9 cellular contexts compared by ENCODE assay signal in the genomic region with DNA sequence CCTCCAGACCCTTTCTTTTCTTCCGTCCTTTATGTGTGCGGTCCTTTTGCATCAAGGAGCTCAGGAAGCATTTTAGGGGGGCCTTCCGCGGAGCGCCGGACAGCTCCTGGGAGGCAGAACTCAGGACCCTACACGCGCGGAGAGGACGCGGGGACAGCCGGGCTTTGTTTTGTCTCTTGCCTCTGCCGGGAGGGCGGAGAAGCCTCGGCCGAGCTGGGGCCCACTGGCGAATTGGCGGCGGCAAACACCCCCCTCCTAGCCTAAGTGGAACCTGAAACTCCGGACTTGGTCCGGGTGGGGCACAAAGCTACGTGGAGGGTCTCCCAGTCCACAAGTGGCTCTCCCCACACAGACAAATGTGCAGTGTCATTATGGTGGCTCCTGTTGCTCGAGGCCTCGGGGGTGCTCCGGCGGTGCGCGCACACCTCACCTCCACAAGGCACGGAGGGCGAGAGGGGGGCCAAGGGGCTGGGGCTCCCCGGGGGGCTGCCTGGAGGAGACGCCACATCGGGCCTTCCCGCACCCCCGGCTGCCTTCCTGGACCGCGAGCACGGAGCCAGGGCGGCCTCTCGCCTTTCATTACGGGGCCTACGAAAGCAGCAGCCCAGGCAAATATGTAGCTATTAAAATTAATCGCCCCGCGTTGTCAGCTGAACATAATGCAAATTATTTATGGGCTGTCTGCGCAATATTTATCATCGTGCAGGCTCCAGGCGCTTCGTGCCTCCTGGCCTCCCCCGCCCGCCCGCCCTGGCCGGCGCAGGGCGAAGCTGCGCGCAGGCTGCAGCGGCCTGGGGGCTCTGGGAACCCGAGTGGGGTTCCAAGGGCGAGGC.
A peak's percentile ranks its signal among the peaks of the same experiment; 100 is the strongest.
DNase-seq lines count a peak whose midpoint lies in the region; ATAC-seq lines count a peak whose summit lies in the region.
"Had no signal": no experiment of that assay in that cellular context is flagged by ENCODE, and none has a peak within 500 bp of the region (broad histone marks: within the 10 kb centered on the region; RNA-seq: fewer than 3 reads in every experiment).

No MANE protein-coding gene starts in this region.

- H3K27ac ChIP-seq in subcutaneous abdominal adipose tissue (ENCODE audit: low read depth, low read length): no peak overlapping the region

- peak overlapping the region; percentile 48 for H3K4me3 ChIP-seq in iPS-15b (ENCODE audit: low read depth, low read length)
- H3K4me3 ChIP-seq in subcutaneous abdominal adipose tissue (ENCODE audit: low read depth in 1 of 5, low read length in 5 of 5): peak overlapping the region in 4 of 5 donors; percentile 53 to 61 (median 58)
- H3K4me3 ChIP-seq: lung had no signal

- intact Hi-C loops in activated CD4-positive, alpha-beta T cell treated with anti-CD3 and anti-CD28 coated beads, Interleukin-2, amount 10 ng/mL, durations not matched to agents 24 days and 14 days (cut with micrococcal nuclease): loop anchor here (1.0 to 5.0 kb wide), 3 partner anchors 14 to 311 kb away; no protein-coding TSS in a partner anchor
- intact Hi-C loops in activated CD4-positive, alpha-beta memory T cell treated with anti-CD3 and anti-CD28 coated beads for 36 hours (cut with micrococcal nuclease): loop anchor here (2.0 kb wide), 3 partner anchors 14 to 354 kb away; no protein-coding TSS in a partner anchor

- CTCF ChIA-PET in activated CD4-positive, alpha-beta memory T cell treated with anti-CD3 and anti-CD28 coated beads for 36 hours (lab: Charles Lee): interaction anchor here (0.8 to 1.8 kb wide), 6 partner anchors 9 to 437 kb away, joined by 3 to 8 read pairs (median 4); partner anchors contain the start of gene BCOR

- peaks cover 2% of the 10 kb centered on the region for H3K27me3 Mint-ChIP-seq in activated CD4-positive, alpha-beta T cell treated with anti-CD3 and anti-CD28 coated beads, Interleukin-2, amount 10 ng/mL, durations not matched to agents 24 days and 14 days
- H3K27me3 Mint-ChIP-seq in activated CD4-positive, alpha-beta memory T cell treated with anti-CD3 and anti-CD28 coated beads for 36 hours: no peaks in the 10 kb centered on the region

- H3K4me1 ChIP-seq in iPS-15b (ENCODE audit: control insufficient read depth, insufficient read depth, low read length) (peaks cover 29% of the 10 kb centered on the region), subcutaneous abdominal adipose tissue (ENCODE audit: control insufficient read depth in 5 of 5, insufficient read depth in 5 of 5, low read length in 5 of 5) (peaks cover 2 to 59% (median 39%) of the 10 kb centered on the region in 5 donors)

- H3K36me3 Mint-ChIP-seq in activated CD4-positive, alpha-beta T cell treated with anti-CD3 and anti-CD28 coated beads, Interleukin-2, amount 10 ng/mL, durations not matched to agents 24 days and 14 days (ENCODE audit: low read depth): no peaks in the 10 kb centered on the region
- peaks cover 7% of the 10 kb centered on the region for H3K36me3 Mint-ChIP-seq in activated CD4-positive, alpha-beta memory T cell treated with anti-CD3 and anti-CD28 coated beads for 36 hours

- no peaks in the 10 kb centered on the region for H3K9me3 Mint-ChIP-seq in activated CD4-positive, alpha-beta T cell treated with anti-CD3 and anti-CD28 coated beads, Interleukin-2, amount 10 ng/mL, durations not matched to agents 24 days and 14 days
- no peaks in the 10 kb centered on the region for H3K9me3 Mint-ChIP-seq in activated CD4-positive, alpha-beta memory T cell treated with anti-CD3 and anti-CD28 coated beads for 36 hours

- POLR2A ChIA-PET in activated CD4-positive, alpha-beta memory T cell treated with anti-CD3 and anti-CD28 coated beads for 36 hours (lab: Charles Lee): interaction anchor here (0.7 to 1.7 kb wide), 9 partner anchors 12 to 162 kb away, joined by 3 to 8 read pairs (median 4); partner anchors contain the start of gene BCOR

- H3K27ac Mint-ChIP-seq in activated CD4-positive, alpha-beta T cell treated with anti-CD3 and anti-CD28 coated beads, Interleukin-2, amount 10 ng/mL, durations not matched to agents 24 days and 14 days: peak overlapping the region; percentile 80
- peak overlapping the region; percentile 18 for H3K27ac Mint-ChIP-seq in activated CD4-positive, alpha-beta memory T cell treated with anti-CD3 and anti-CD28 coated beads for 36 hours

- peaks cover 39% of the 10 kb centered on the region for H3K4me1 Mint-ChIP-seq in activated CD4-positive, alpha-beta T cell treated with anti-CD3 and anti-CD28 coated beads, Interleukin-2, amount 10 ng/mL, durations not matched to agents 24 days and 14 days
- peaks cover 35% of the 10 kb centered on the region for H3K4me1 Mint-ChIP-seq in activated CD4-positive, alpha-beta memory T cell treated with anti-CD3 and anti-CD28 coated beads for 36 hours (ENCODE audit: low read depth)

- peaks cover 40% of the 10 kb centered on the region for H3K27me3 ChIP-seq in iPS-15b (ENCODE audit: control insufficient read depth, insufficient read depth, low read length)
- peaks cover 4 to 48% (median 25%) of the 10 kb centered on the region in 5 donors for H3K27me3 ChIP-seq in subcutaneous abdominal adipose tissue (ENCODE audit: control insufficient read depth in 5 of 5, insufficient read depth in 4 of 5, low read length in 5 of 5)

- DNase-seq in activated CD4-positive, alpha-beta T cell treated with anti-CD3 and anti-CD28 coated beads, Interleukin-2, amount 10 ng/mL, durations not matched to agents 24 days and 14 days: no peak
- DNase-seq in activated CD4-positive, alpha-beta T cell treated with anti-CD3 and anti-CD28 coated beads, Interleukin-2, amount 50 U/mL, for 48 hours: no peak
- DNase-seq in activated CD4-positive, alpha-beta memory T cell treated with anti-CD3 and anti-CD28 coated beads for 36 hours: no peak
- DNase-seq in NCI-H187 treated with DMSO at 0.1 percent for 48 hours (lab: John Stamatoyannopoulos, UW): no peak

- H3K4me3 Mint-ChIP-seq in activated CD4-positive, alpha-beta T cell treated with anti-CD3 and anti-CD28 coated beads, Interleukin-2, amount 10 ng/mL, durations not matched to agents 24 days and 14 days: peak overlapping the region; percentile 79
- H3K4me3 Mint-ChIP-seq in activated CD4-positive, alpha-beta memory T cell treated with anti-CD3 and anti-CD28 coated beads for 36 hours: peak overlapping the region; percentile 70

- ATAC-seq in GM19035 (IDR thresholded peaks at IDR 0.05; ENCODE audit: unreplicated experiment): no peak
- ATAC-seq in GM21390 (IDR thresholded peaks at IDR 0.05; ENCODE audit: unreplicated experiment): no peak

- H3K36me3 ChIP-seq in iPS-15b (ENCODE audit: control insufficient read depth, insufficient read depth, low read length) (no peaks in the 10 kb centered on the region), subcutaneous abdominal adipose tissue (ENCODE audit: control insufficient read depth in 5 of 5, insufficient read depth in 5 of 5, low read length in 5 of 5) (no peaks in the 10 kb centered on the region)

- H3K9me3 ChIP-seq in iPS-15b (ENCODE audit: control insufficient read depth, insufficient read depth, low read length) (no peaks in the 10 kb centered on the region), subcutaneous abdominal adipose tissue (ENCODE audit: control insufficient read depth in 5 of 5, low read length in 5 of 5) (no peaks in the 10 kb centered on the region)

- peak overlapping the region; percentile 76 for H3K9ac ChIP-seq in iPS-15b (ENCODE audit: low read depth, low read length)
- no peak overlapping the region for H3K9ac ChIP-seq in subcutaneous abdominal adipose tissue (ENCODE audit: low read length in 5 of 5)
